35 cellular contexts compared by ENCODE assay signal in genomic region chr4:134753390-134753789, GRCh38.
"Had no signal": no experiment of that assay in that cellular context is flagged by ENCODE, and none has a peak within 500 bp of the region (broad histone marks: within the 10 kb centered on the region; RNA-seq: fewer than 3 reads in every experiment).

No MANE protein-coding gene starts in this region.

- DNase-seq: Kasumi-1, MG63, MM.1S, MV-4-11, NCI-H1048, NCI-H1092, NCI-H1092 treated with DMSO at 0.1 percent for 48 hours, NCI-H1105, NCI-H1105 treated with DMSO at 0.1 percent for 48 hours, NCI-H1417, NCI-H1417 treated with DMSO at 0.1 percent for 48 hours, NCI-H1436, NCI-H1436 treated with DMSO at 0.1 percent for 48 hours, NCI-H146, NCI-H1694, NCI-H1694 treated with DMSO at 0.1 percent for 48 hours, NCI-H187, NCI-H187 treated with DMSO at 0.1 percent for 48 hours, NCI-H1930, NCI-H2029, NCI-H2029 treated with DMSO at 0.1 percent for 48 hours, NCI-H2081, NCI-H2081 treated with DMSO at 0.1 percent for 48 hours, NCI-H2107, NCI-H2171, NCI-H2171 treated with DMSO at 0.1 percent for 48 hours, NCI-H2227 treated with DMSO at 0.1 percent for 48 hours, NCI-H226, NCI-H345, NCI-H446, NCI-H446 treated with DMSO at 0.1 percent for 48 hours, NCI-H510A, NCI-H510A treated with DMSO at 0.1 percent for 48 hours, NCI-H524, NCI-H524 treated with DMSO at 0.1 percent for 48 hours had no signal

- H3K27me3 ChIP-seq: MG63 had no signal

- H3K36me3 ChIP-seq: MG63 had no signal

- H3K9me3 ChIP-seq: MG63 had no signal

- H3K4me3 ChIP-seq: MG63 had no signal
